In genomic region chr18:56576826-56577573, GRCh38 we compare ENCODE assay signal across 13 cellular contexts.
DNase-seq lines count a peak whose midpoint lies in the region; ATAC-seq and TF ChIP-seq lines count a peak whose summit lies in the region.
"Had no signal": no experiment of that assay in that cellular context is flagged by ENCODE, and none has a peak within 500 bp of the region (broad histone marks: within the 10 kb centered on the region; RNA-seq: fewer than 3 reads in every experiment).

No MANE protein-coding gene starts in this region.

- H3K79me2 ChIP-seq in PC-3 (ENCODE audit: low read length) (no peaks in the 10 kb centered on the region), fibroblast of lung (ENCODE audit: control insufficient read depth, insufficient read depth, low read length) (no peaks in the 10 kb centered on the region), osteoblast (ENCODE audit: insufficient read depth, low read length) (no peaks in the 10 kb centered on the region), Karpas-422 (ENCODE audit: low read length) (no peaks in the 10 kb centered on the region)

- H3K27me3 ChIP-seq in PC-3 (ENCODE audit: low read length) (no peaks in the 10 kb centered on the region), fibroblast of lung (ENCODE audit: control insufficient read depth, insufficient read depth, low read length) (no peaks in the 10 kb centered on the region), osteoblast (ENCODE audit: insufficient read depth, low read length) (no peaks in the 10 kb centered on the region), Karpas-422 (ENCODE audit: low read length) (no peaks in the 10 kb centered on the region)
- H3K27me3 ChIP-seq: cardiac muscle cell had no signal

- intact Hi-C loops in PC-3 (cut with micrococcal nuclease): loop anchor here (1.0 to 10.0 kb wide), 8 partner anchors 219 to 1345 kb away; partner anchors contain the start of gene TCF4

- no peaks in the 10 kb centered on the region for H3K9me3 ChIP-seq in PC-3 (ENCODE audit: low read length)
- no peaks in the 10 kb centered on the region for H3K9me3 ChIP-seq in fibroblast of lung (ENCODE audit: control insufficient read depth, insufficient read depth, low read depth, low read length)
- H3K9me3 ChIP-seq in osteoblast (ENCODE audit: low read depth, low read length): no peaks in the 10 kb centered on the region
- no peaks in the 10 kb centered on the region for H3K9me3 ChIP-seq in Karpas-422 (ENCODE audit: low read length)

- peak overlapping the region; percentile 44; the same call in 1 of the 2 replicates for H3K4me3 ChIP-seq in PC-3 (ENCODE audit: low read length)
- no peak overlapping the region for H3K4me3 ChIP-seq in fibroblast of lung (replicated peaks in 1 of 4; ENCODE audit: control extremely low read depth in 1 of 4, insufficient read depth in 1 of 4, low read depth in 3 of 4, low read length in 4 of 4)
- peak overlapping the region; percentile 41 for H3K4me3 ChIP-seq in osteoblast (ENCODE audit: insufficient read depth, low read length)
- H3K4me3 ChIP-seq in Karpas-422 (ENCODE audit: low read length): no peak overlapping the region
- H3K4me3 ChIP-seq: cardiac muscle cell had no signal

- H3K4me2 ChIP-seq in PC-3 (ENCODE audit: low read length): peak overlapping the region; percentile 69
- H3K4me2 ChIP-seq in fibroblast of lung (ENCODE audit: extremely low read depth, insufficient read depth, low read length): no peak overlapping the region
- peak overlapping the region; percentile 51 for H3K4me2 ChIP-seq in osteoblast (ENCODE audit: insufficient read depth, low read length)
- no peak overlapping the region for H3K4me2 ChIP-seq in Karpas-422 (ENCODE audit: low read depth, low read length, poor library complexity, severe bottlenecking)

- CTCF ChIA-PET in PC-3 (lab: Charles Lee): interaction anchor here (0.5 to 0.8 kb wide), 2 partner anchors 219 to 854 kb away, joined by 4 to 5 read pairs; no protein-coding TSS in a partner anchor

- no TSS peak for BruUV-seq in PC-3 (replicated peaks; lab: Mats Ljungman, UMichigan)

- POLR2A ChIA-PET in PC-3 (lab: Charles Lee; ENCODE audit: unreplicated experiment): no interaction called here

- H4K20me1 ChIP-seq in PC-3 (ENCODE audit: low read length) (no peaks in the 10 kb centered on the region), fibroblast of lung (ENCODE audit: control insufficient read depth, extremely low read depth, insufficient read depth, low read length) (no peaks in the 10 kb centered on the region), osteoblast (ENCODE audit: insufficient read depth, low read length) (no peaks in the 10 kb centered on the region), Karpas-422 (ENCODE audit: insufficient read depth, low read depth, low read length) (no peaks in the 10 kb centered on the region)

- H3K4me1 ChIP-seq in PC-3 (ENCODE audit: insufficient read depth, low read length) (0 out of 2 replicates have a peak, but pooled peaks cover 8% of the 10 kb centered on the region), fibroblast of lung (ENCODE audit: control insufficient read depth, extremely low read depth, insufficient read depth, low read length) (no peaks in the 10 kb centered on the region), osteoblast (ENCODE audit: insufficient read depth, low read length) (peaks cover 8% of the 10 kb centered on the region), Karpas-422 (ENCODE audit: low read length) (no peaks in the 10 kb centered on the region)

- H3K27ac ChIP-seq in PC-3 (ENCODE audit: low read length): no peak overlapping the region
- H3K27ac ChIP-seq in fibroblast of lung (ENCODE audit: insufficient read depth, low read length): no peak overlapping the region
- H3K27ac ChIP-seq in osteoblast (ENCODE audit: low read depth, low read length): no peak overlapping the region
- H3K27ac ChIP-seq in Karpas-422 (ENCODE audit: low read length): no peak overlapping the region
- H3K27ac ChIP-seq: cardiac muscle cell had no signal

- DNase-seq in Ammon's horn (ENCODE audit: low spot score): peak; percentile 48
- DNase-seq in PC-3: peak; percentile 32
- peak in 1 of 2 donors; percentile 8 for DNase-seq in fibroblast of lung (ENCODE audit: low read depth in 2 of 2)
- DNase-seq in osteoblast (ENCODE audit: insufficient read length, low spot score, missing footprints): no peak
- DNase-seq in iPS-NIHi11 (ENCODE audit: low spot score): no peak
- DNase-seq in Karpas-422: no peak
- DNase-seq: activated naive CD4-positive, alpha-beta T cell treated with anti-CD3 and anti-CD28 coated beads, Interleukin-2, amount 10 ng/mL, durations not matched to agents 7 days and 5 days; NCI-H187; nucleus accumbens; stimulated activated CD4-positive, alpha-beta T cell treated with anti-CD3 and anti-CD28 coated beads, Interleukin-4, amount 100 ng/mL, for 24 hours had no signal

- no peaks in the 10 kb centered on the region for H3F3A ChIP-seq in PC-3 (ENCODE audit: low read length, unreplicated experiment)

- H3K9ac ChIP-seq in PC-3 (ENCODE audit: low read length) (no peak overlapping the region), fibroblast of lung (ENCODE audit: insufficient read depth, low read length) (no peak overlapping the region), Karpas-422 (ENCODE audit: low read length) (no peak overlapping the region)

- peak overlapping the region; percentile 76 for H2AFZ ChIP-seq in PC-3 (ENCODE audit: low read length)
- peak overlapping the region; percentile 65 for H2AFZ ChIP-seq in fibroblast of lung (ENCODE audit: low read length)
- H2AFZ ChIP-seq in osteoblast (ENCODE audit: low read length): peak overlapping the region; percentile 23
- H2AFZ ChIP-seq in Karpas-422 (ENCODE audit: low read length): no peak overlapping the region

- H3K36me3 ChIP-seq in PC-3 (ENCODE audit: low read depth, low read length): no peaks in the 10 kb centered on the region
- H3K36me3 ChIP-seq in fibroblast of lung (ENCODE audit: control insufficient read depth, insufficient read depth, low read length): no peaks in the 10 kb centered on the region
- no peaks in the 10 kb centered on the region for H3K36me3 ChIP-seq in osteoblast (ENCODE audit: insufficient read depth, low read length)
- H3K36me3 ChIP-seq in Karpas-422 (ENCODE audit: insufficient read depth, low read length): no peaks in the 10 kb centered on the region
- H3K36me3 ChIP-seq: cardiac muscle cell had no signal

- H3K9me2 ChIP-seq in PC-3 (replicated peaks; ENCODE audit: low read length) (no peaks in the 10 kb centered on the region), Karpas-422 (replicated peaks; ENCODE audit: insufficient read depth, low read length) (no peaks in the 10 kb centered on the region)

- TF ChIP-seq CTCF in PC-3 (conservative IDR thresholded peaks at IDR 0.05; ENCODE audit: low read depth, low read length) (no peak), fibroblast of lung (conservative IDR thresholded peaks at IDR 0.05 in 1 of 2, IDR thresholded peaks at IDR 0.05 in 1 of 2; ENCODE audit: low read depth in 1 of 2, low read length in 2 of 2) (no peak), osteoblast (IDR thresholded peaks at IDR 0.05; ENCODE audit: extremely low read depth, low read depth, low read length) (no peak)

- ATAC-seq in PC-3 (peak; percentile 81), HG03521 (IDR thresholded peaks at IDR 0.05; ENCODE audit: unreplicated experiment) (no peak), GM18498 (IDR thresholded peaks at IDR 0.05; ENCODE audit: unreplicated experiment) (no peak)

Comparison
In these comparisons a context has a peak if more than half of its experiments do, and no peak if none do; other contexts are left out.
1. DNase-seq: peak in Ammon's horn (single experiment) and PC-3 (single experiment); none in osteoblast (single experiment), iPS-NIHi11 (single experiment) and Karpas-422 (single experiment).
2. H3K4me2 ChIP-seq: peak in PC-3 (single experiment) and osteoblast (single experiment); none in fibroblast of lung (single experiment) and Karpas-422 (single experiment).
3. H3K4me3 ChIP-seq: peak in PC-3 (single experiment) and osteoblast (single experiment); none in fibroblast of lung (0 of 4) and Karpas-422 (single experiment).